Comparison of ENCODE assay signal across 1 cellular context in genomic region chr11:129143335-129143734, GRCh38.
TF ChIP-seq lines count a peak whose summit lies in the region.

No MANE protein-coding gene starts in this region.

TF ChIP-seq in HepG2, 621 proteins besides CTCF, POLR2A, EP300 and RAD21 (continued from another document and continues in another):
- TF ChIP-seq E2F2 (CRISPR knock-in tag; IDR thresholded peaks at IDR 0.05; ENCODE audit: borderline replicate concordance) (no peak), SAP130 (CRISPR knock-in tag; IDR thresholded peaks at IDR 0.05; ENCODE audit: low read depth) (peak; percentile 73), ARID5B (CRISPR knock-in tag; IDR thresholded peaks at IDR 0.05) (peak; percentile 91), REPIN1 (CRISPR knock-in tag; IDR thresholded peaks at IDR 0.05; ENCODE audit: borderline replicate concordance, low read depth) (0 out of 2 replicates have a peak, but pooled peaks have one; percentile 24), WIZ (CRISPR knock-in tag; IDR thresholded peaks at IDR 0.05) (no peak), SSRP1 (CRISPR knock-in tag; IDR thresholded peaks at IDR 0.05) (0 out of 2 replicates have a peak, but pooled peaks have one; percentile 49), CCAR2 (optimal IDR thresholded peaks at IDR 0.05; ENCODE audit: low read depth, low read length) (no peak), ZNF292 (CRISPR knock-in tag; IDR thresholded peaks at IDR 0.05; ENCODE audit: borderline replicate concordance, low read depth) (peak; percentile 87; the same call in 1 of the 2 replicates), ZSCAN21 (CRISPR knock-in tag; IDR thresholded peaks at IDR 0.05; ENCODE audit: borderline replicate concordance) (no peak), ZNF749 (CRISPR knock-in tag; IDR thresholded peaks at IDR 0.05; ENCODE audit: borderline replicate concordance) (no peak), FOXK2 (IDR thresholded peaks at IDR 0.05) (no peak), ETV5 (CRISPR knock-in tag; IDR thresholded peaks at IDR 0.05; ENCODE audit: borderline replicate concordance) (0 out of 2 replicates have a peak, but pooled peaks have one; percentile 10), ZFP90 (CRISPR knock-in tag; IDR thresholded peaks at IDR 0.05; ENCODE audit: borderline replicate concordance) (no peak), MXD4 (CRISPR knock-in tag; IDR thresholded peaks at IDR 0.05) (no peak), MIER3 (CRISPR knock-in tag; IDR thresholded peaks at IDR 0.05; ENCODE audit: borderline replicate concordance) (no peak), SOX6 (IDR thresholded peaks at IDR 0.05) (no peak), SOX6 (CRISPR knock-in tag; IDR thresholded peaks at IDR 0.05) (peak; percentile 83), SP1 (IDR thresholded peaks at IDR 0.05) (no peak), SP1 (CRISPR knock-in tag; IDR thresholded peaks at IDR 0.05) (0 out of 2 replicates have a peak, but pooled peaks have one; percentile 26), FOXA3 (CRISPR knock-in tag; IDR thresholded peaks at IDR 0.05) (peak; percentile 68), PCBP2 (optimal IDR thresholded peaks at IDR 0.05; ENCODE audit: low read depth, low read length, poor library complexity, severe bottlenecking) (no peak), RXRB (CRISPR knock-in tag; IDR thresholded peaks at IDR 0.05; ENCODE audit: borderline replicate concordance) (peak; percentile 39; the same call in 1 of the 2 replicates), JUN (CRISPR knock-in tag; IDR thresholded peaks at IDR 0.05) (peak; percentile 66; the same call in 1 of the 2 replicates), HDAC2 (CRISPR knock-in tag; IDR thresholded peaks at IDR 0.05) (peak; percentile 62), ZNF543 (CRISPR knock-in tag; IDR thresholded peaks at IDR 0.05) (no peak), ZNF124 (CRISPR knock-in tag; IDR thresholded peaks at IDR 0.05) (peak; percentile 51; the same call in 1 of the 2 replicates), KAT7 (CRISPR knock-in tag; IDR thresholded peaks at IDR 0.05; ENCODE audit: borderline replicate concordance) (0 out of 2 replicates have a peak, but pooled peaks have one; percentile 49), PAXIP1 (CRISPR knock-in tag; conservative IDR thresholded peaks at IDR 0.05) (peak; percentile 38; the same call in 1 of the 2 replicates), ZKSCAN8 (CRISPR knock-in tag; IDR thresholded peaks at IDR 0.05; ENCODE audit: borderline replicate concordance) (peak; percentile 46; the same call in 1 of the 2 replicates), ZNF235 (CRISPR knock-in tag; IDR thresholded peaks at IDR 0.05; ENCODE audit: borderline replicate concordance) (no peak), ATF2 (CRISPR knock-in tag; IDR thresholded peaks at IDR 0.05) (peak; percentile 37; the same call in 1 of the 2 replicates), KMT2B (CRISPR knock-in tag; IDR thresholded peaks at IDR 0.05) (peak; percentile 55; the same call in 1 of the 2 replicates), TMF1 (CRISPR knock-in tag; IDR thresholded peaks at IDR 0.05; ENCODE audit: low read depth) (no peak), RARA (CRISPR knock-in tag; IDR thresholded peaks at IDR 0.05) (peak; percentile 38), TFE3 (CRISPR knock-in tag; IDR thresholded peaks at IDR 0.05) (0 out of 2 replicates have a peak, but pooled peaks have one; percentile 23), NFYB (CRISPR knock-in tag; IDR thresholded peaks at IDR 0.05) (no peak), HMGXB4 (CRISPR knock-in tag; IDR thresholded peaks at IDR 0.05; ENCODE audit: borderline replicate concordance in 1 of 2, low read depth in 1 of 2) (0 out of 4 replicates have a peak, but pooled peaks of 1 of the 2 experiments have one; percentile 25), SP5 (CRISPR knock-in tag; IDR thresholded peaks at IDR 0.05; ENCODE audit: borderline replicate concordance, low read depth) (peak; percentile 57; the same call in 1 of the 2 replicates), RCOR2 (CRISPR knock-in tag; IDR thresholded peaks at IDR 0.05) (0 out of 2 replicates have a peak, but pooled peaks have one; percentile 53), ZNF784 (CRISPR knock-in tag; IDR thresholded peaks at IDR 0.05; ENCODE audit: borderline replicate concordance) (no peak), SP4 (CRISPR knock-in tag; IDR thresholded peaks at IDR 0.05) (no peak), CEBPG (CRISPR knock-in tag; IDR thresholded peaks at IDR 0.05) (peak; percentile 83), FOSL2 (CRISPR knock-in tag; IDR thresholded peaks at IDR 0.05) (peak; percentile 100), HMG20A (CRISPR knock-in tag; IDR thresholded peaks at IDR 0.05; ENCODE audit: borderline replicate concordance) (peak; percentile 56; the same call in 1 of the 2 replicates), NFE2L2 (IDR thresholded peaks at IDR 0.05; ENCODE audit: low read length) (no peak), ZSCAN5A (CRISPR knock-in tag; IDR thresholded peaks at IDR 0.05; ENCODE audit: borderline replicate concordance) (0 out of 2 replicates have a peak, but pooled peaks have one; percentile 48), ZNF792 (CRISPR knock-in tag; IDR thresholded peaks at IDR 0.05) (0 out of 2 replicates have a peak, but pooled peaks have one; percentile 57), KMT2A (CRISPR knock-in tag; IDR thresholded peaks at IDR 0.05) (peak; percentile 64; the same call in 1 of the 2 replicates), MXI1 (IDR thresholded peaks at IDR 0.05; ENCODE audit: borderline replicate concordance, low read depth, low read length) (peak; percentile 27; the same call in 1 of the 3 replicates), DPF2 (CRISPR knock-in tag; IDR thresholded peaks at IDR 0.05; ENCODE audit: borderline replicate concordance, low read depth) (peak; percentile 58; the same call in 1 of the 2 replicates), DRAP1 (CRISPR knock-in tag; IDR thresholded peaks at IDR 0.05) (peak; percentile 29; the same call in 1 of the 2 replicates), TOPORS (CRISPR knock-in tag; IDR thresholded peaks at IDR 0.05) (no peak), CBX5 (CRISPR knock-in tag; IDR thresholded peaks at IDR 0.05; ENCODE audit: borderline replicate concordance) (peak; percentile 33; the same call in 1 of the 2 replicates)
